Comparison of ENCODE assay signal across 1 cellular context in the genomic region with DNA sequence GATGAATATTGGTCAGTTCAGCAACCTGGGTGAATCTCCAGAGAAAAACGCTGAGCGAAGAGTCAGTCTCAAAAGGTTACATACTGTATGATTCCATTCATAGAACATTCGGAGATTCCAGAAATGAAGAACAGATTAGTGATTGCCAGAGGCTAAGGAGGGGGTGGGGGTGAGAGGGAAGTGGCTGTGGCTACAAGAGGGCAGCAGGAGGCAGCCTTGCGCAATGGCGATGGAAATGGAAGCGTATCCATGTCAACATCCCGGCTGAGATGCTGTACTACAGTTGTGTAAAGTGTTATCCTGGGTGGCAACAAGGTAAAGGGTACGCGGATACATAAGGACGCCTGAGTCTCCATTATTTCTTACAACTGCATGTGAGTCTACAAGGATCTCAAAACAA.
TF ChIP-seq lines count a peak whose summit lies in the region.

No MANE protein-coding gene starts in this region.

TF ChIP-seq in K562, 482 proteins besides CTCF, POLR2A, EP300 and RAD21:
- TF ChIP-seq HSF4 (CRISPR knock-in tag; IDR thresholded peaks at IDR 0.05; ENCODE audit: borderline replicate concordance) (no peak), CEBPB (tag; IDR thresholded peaks at IDR 0.05) (peak; percentile 88), CBX2 (IDR thresholded peaks at IDR 0.05; ENCODE audit: insufficient read depth, low read length, poor library complexity, severe bottlenecking) (no peak), SPI1 (IDR thresholded peaks at IDR 0.05; ENCODE audit: borderline replicate concordance, low read depth, low read length) (peak; percentile 29; the same call in 1 of the 2 replicates), CEBPG (CRISPR knock-in tag; IDR thresholded peaks at IDR 0.05) (peak; percentile 69), CEBPG (tag; conservative IDR thresholded peaks at IDR 0.05 in 1 of 2, IDR thresholded peaks at IDR 0.05 in 1 of 2) (peak; percentile 59 to 65), NR2C2 (CRISPR knock-in tag; IDR thresholded peaks at IDR 0.05) (no peak), NR2C2 (tag; IDR thresholded peaks at IDR 0.05) (no peak), NFYB (IDR thresholded peaks at IDR 0.05; ENCODE audit: extremely low read depth, insufficient read length) (no peak), RAD51 (IDR thresholded peaks at IDR 0.05; ENCODE audit: borderline replicate concordance, low read depth) (no peak), HNRNPK (IDR thresholded peaks at IDR 0.05; ENCODE audit: low read depth, low read length, poor library complexity, severe bottlenecking) (no peak), RBM14 (IDR thresholded peaks at IDR 0.05; ENCODE audit: borderline replicate concordance, insufficient read depth, low read depth, low read length) (no peak)
- TF ChIP-seq, protein P1, sequence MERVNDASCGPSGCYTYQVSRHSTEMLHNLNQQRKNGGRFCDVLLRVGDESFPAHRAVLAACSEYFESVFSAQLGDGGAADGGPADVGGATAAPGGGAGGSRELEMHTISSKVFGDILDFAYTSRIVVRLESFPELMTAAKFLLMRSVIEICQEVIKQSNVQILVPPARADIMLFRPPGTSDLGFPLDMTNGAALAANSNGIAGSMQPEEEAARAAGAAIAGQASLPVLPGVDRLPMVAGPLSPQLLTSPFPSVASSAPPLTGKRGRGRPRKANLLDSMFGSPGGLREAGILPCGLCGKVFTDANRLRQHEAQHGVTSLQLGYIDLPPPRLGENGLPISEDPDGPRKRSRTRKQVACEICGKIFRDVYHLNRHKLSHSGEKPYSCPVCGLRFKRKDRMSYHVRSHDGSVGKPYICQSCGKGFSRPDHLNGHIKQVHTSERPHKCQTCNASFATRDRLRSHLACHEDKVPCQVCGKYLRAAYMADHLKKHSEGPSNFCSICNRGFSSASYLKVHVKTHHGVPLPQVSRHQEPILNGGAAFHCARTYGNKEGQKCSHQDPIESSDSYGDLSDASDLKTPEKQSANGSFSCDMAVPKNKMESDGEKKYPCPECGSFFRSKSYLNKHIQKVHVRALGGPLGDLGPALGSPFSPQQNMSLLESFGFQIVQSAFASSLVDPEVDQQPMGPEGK (CRISPR knock-in tag; IDR thresholded peaks at IDR 0.05; ENCODE audit: borderline replicate concordance), result no peak
TF ChIP-seq in K562: peak in this region for 3.
